In the genomic region with DNA sequence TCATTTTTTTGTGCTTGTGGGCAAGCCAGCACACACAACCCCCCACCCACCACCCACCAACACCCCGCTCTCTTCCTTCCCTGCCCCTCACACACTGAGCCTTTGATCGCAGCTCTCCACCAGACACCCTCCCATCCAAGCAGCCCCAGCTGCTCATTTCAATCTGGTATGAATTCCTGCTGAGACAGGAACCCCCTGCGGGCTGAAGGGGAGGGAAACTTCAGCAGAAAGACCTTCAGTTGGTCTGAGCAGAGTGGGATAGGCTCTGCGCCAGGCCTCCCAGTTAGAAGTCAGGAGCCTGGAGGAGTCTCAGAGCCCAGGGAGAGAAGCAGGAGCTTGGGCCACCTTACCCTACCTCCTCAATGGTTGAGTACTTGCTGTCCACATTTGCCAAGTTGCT, we compare ENCODE assay signal across 1 cellular context.
TF ChIP-seq lines count a peak whose summit lies in the region.

No MANE protein-coding gene starts in this region.

TF ChIP-seq in IMR-90, 13 proteins besides CTCF, POLR2A, EP300 and RAD21 (continued from another document):
- TF ChIP-seq, protein P1, sequence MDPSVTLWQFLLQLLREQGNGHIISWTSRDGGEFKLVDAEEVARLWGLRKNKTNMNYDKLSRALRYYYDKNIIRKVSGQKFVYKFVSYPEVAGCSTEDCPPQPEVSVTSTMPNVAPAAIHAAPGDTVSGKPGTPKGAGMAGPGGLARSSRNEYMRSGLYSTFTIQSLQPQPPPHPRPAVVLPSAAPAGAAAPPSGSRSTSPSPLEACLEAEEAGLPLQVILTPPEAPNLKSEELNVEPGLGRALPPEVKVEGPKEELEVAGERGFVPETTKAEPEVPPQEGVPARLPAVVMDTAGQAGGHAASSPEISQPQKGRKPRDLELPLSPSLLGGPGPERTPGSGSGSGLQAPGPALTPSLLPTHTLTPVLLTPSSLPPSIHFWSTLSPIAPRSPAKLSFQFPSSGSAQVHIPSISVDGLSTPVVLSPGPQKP (IDR thresholded peaks at IDR 0.05; ENCODE audit: borderline replicate concordance, low read depth, low read length), result no peak
- TF ChIP-seq NFE2L2 (IDR thresholded peaks at IDR 0.05; ENCODE audit: low read depth, low read length), result no peak
- TF ChIP-seq CEBPB (IDR thresholded peaks at IDR 0.05; ENCODE audit: low read depth, low read length), result no peak
- no peak for TF ChIP-seq SMC3 (IDR thresholded peaks at IDR 0.05; ENCODE audit: low read depth, low read length)
TF ChIP-seq in IMR-90: peak in this region for 0.
